In genomic region chr9:2014696-2015580, GRCh38 we compare ENCODE assay signal across 8 cellular contexts. TPM values are rescaled to one million over a fixed set of nuclear protein-coding genes. Genes with fewer than 3 reads are reported as not detected.
DNase-seq lines count a peak whose midpoint lies in the region; ATAC-seq and TF ChIP-seq lines count a peak whose summit lies in the region.

Gene SMARCA2, plus strand, starts transcription at chr9:2015347. Its CDS starts 13,676 bp downstream, at chr9:2029023.

- H3K36me3 Mint-ChIP-seq in activated CD4-positive, alpha-beta T cell treated with anti-CD3 and anti-CD28 coated beads, Interleukin-2, amount 10 ng/mL, durations not matched to agents 7 days and 5 days (ENCODE audit: low read depth): peaks cover 14% of the 10 kb centered on the region

- H3K36me3 ChIP-seq in BLaER1: no peaks in the 10 kb centered on the region

- no peaks in the 10 kb centered on the region for H3K27me3 ChIP-seq in BLaER1

- DNase-seq in NCI-H526 treated with DMSO at 0.1 percent for 48 hours (lab: John Stamatoyannopoulos, UW) (peak; percentile 99), coronary artery (ENCODE audit: low spot score) (peak; percentile 98), left kidney (ENCODE audit: low read depth, low spot score) (peak; percentile 98)
- DNase-seq in activated CD4-positive, alpha-beta T cell treated with anti-CD3 and anti-CD28 coated beads, Interleukin-2, amount 10 ng/mL, durations not matched to agents 7 days and 5 days: peak; percentile 97
- peak; percentile 96 for DNase-seq in stimulated activated CD4-positive, alpha-beta T cell treated with anti-CD3 and anti-CD28 coated beads, Interleukin-1b, Interleukin-23, amount 100 ng/mL, for 48 hours

- no peaks in the 10 kb centered on the region for H3K9me3 Mint-ChIP-seq in activated CD4-positive, alpha-beta T cell treated with anti-CD3 and anti-CD28 coated beads, Interleukin-2, amount 10 ng/mL, durations not matched to agents 7 days and 5 days

- POLR2A ChIA-PET in activated CD4-positive, alpha-beta T cell treated with anti-CD3 and anti-CD28 coated beads, Interleukin-2, amount 10 ng/mL, durations not matched to agents 7 days and 5 days (lab: Charles Lee): no interaction called here

- H3K27ac Mint-ChIP-seq in activated CD4-positive, alpha-beta T cell treated with anti-CD3 and anti-CD28 coated beads, Interleukin-2, amount 10 ng/mL, durations not matched to agents 7 days and 5 days: peak within 1 kb of the TSS; percentile 98

- H3K4me2 ChIP-seq in BLaER1: peak within 1 kb of the TSS; percentile 96

- H3K4me3 ChIP-seq in BLaER1: peak within 1 kb of the TSS; percentile 98
- H3K4me3 ChIP-seq in coronary artery: peak within 1 kb of the TSS; percentile 82

- H3K4me1 ChIP-seq in BLaER1: peaks cover 28% of the 10 kb centered on the region

- H3K9me3 ChIP-seq in BLaER1: no peaks in the 10 kb centered on the region

- peak; percentile 80 for ATAC-seq in GM19324 (IDR thresholded peaks at IDR 0.05; ENCODE audit: low FRiP score, unreplicated experiment)
- ATAC-seq in HG03460 (IDR thresholded peaks at IDR 0.05; ENCODE audit: unreplicated experiment): peak; percentile 72

- peak within 1 kb of the TSS; percentile 100 for H3K4me3 Mint-ChIP-seq in activated CD4-positive, alpha-beta T cell treated with anti-CD3 and anti-CD28 coated beads, Interleukin-2, amount 10 ng/mL, durations not matched to agents 7 days and 5 days

- peaks cover 4% of the 10 kb centered on the region for H3K27me3 Mint-ChIP-seq in activated CD4-positive, alpha-beta T cell treated with anti-CD3 and anti-CD28 coated beads, Interleukin-2, amount 10 ng/mL, durations not matched to agents 7 days and 5 days

- peak within 1 kb of the TSS; percentile 95 for H3K9ac ChIP-seq in BLaER1

- peak within 1 kb of the TSS; percentile 90 for H3K27ac ChIP-seq in BLaER1
- peak within 1 kb of the TSS; percentile 98 for H3K27ac ChIP-seq in coronary artery

- no peak for TF ChIP-seq CTCF in coronary artery (IDR thresholded peaks at IDR 0.05)

- CTCF ChIA-PET in activated CD4-positive, alpha-beta T cell treated with anti-CD3 and anti-CD28 coated beads, Interleukin-2, amount 10 ng/mL, durations not matched to agents 7 days and 5 days (lab: Charles Lee): interaction anchor here (0.9 kb wide), 1 partner anchor 1101 kb away, joined by 3 read pairs; no protein-coding TSS in a partner anchor

- H3K4me1 Mint-ChIP-seq in activated CD4-positive, alpha-beta T cell treated with anti-CD3 and anti-CD28 coated beads, Interleukin-2, amount 10 ng/mL, durations not matched to agents 7 days and 5 days: peaks cover 47% of the 10 kb centered on the region

- H4K20me1 ChIP-seq in BLaER1: peaks cover 24% of the 10 kb centered on the region

RNA-seq across cellular contexts. Expression of gene SMARCA2, which starts in this region (rescaled TPM):
- 100 to 1,000 TPM; 264 to 274 TPM for total RNA-seq in activated CD4-positive, alpha-beta T cell treated with anti-CD3 and anti-CD28 coated beads, Interleukin-2, amount 10 ng/mL, durations not matched to agents 7 days and 5 days

Comparison
In these comparisons a context has a peak if more than half of its experiments do, and no peak if none do; other contexts are left out.
1. Peak in every context shown above with its lines: DNase-seq, ATAC-seq, H3K4me3 ChIP-seq and H3K27ac ChIP-seq.